ENCODE assay signal across 1 cellular context in genomic region chr11:102191832-102192231, GRCh38.
TF ChIP-seq lines count a peak whose summit lies in the region.

No MANE protein-coding gene starts in this region.

TF ChIP-seq in HepG2, 621 proteins besides CTCF, POLR2A, EP300 and RAD21 (continued from another document and continues in another):
- no peak for TF ChIP-seq LBX2 (CRISPR knock-in tag; IDR thresholded peaks at IDR 0.05; ENCODE audit: borderline replicate concordance)
- no peak for TF ChIP-seq LRRFIP1 (CRISPR knock-in tag; conservative IDR thresholded peaks at IDR 0.05)
- TF ChIP-seq FOSL2 (CRISPR knock-in tag; IDR thresholded peaks at IDR 0.05), result peak; percentile 24; the same call in 1 of the 2 replicates
- no peak for TF ChIP-seq TOPORS (CRISPR knock-in tag; IDR thresholded peaks at IDR 0.05)
- no peak for TF ChIP-seq ZSCAN22 (CRISPR knock-in tag; IDR thresholded peaks at IDR 0.05)
- no peak for TF ChIP-seq TRIM22 (IDR thresholded peaks at IDR 0.05)
- TF ChIP-seq MYPOP (CRISPR knock-in tag; IDR thresholded peaks at IDR 0.05), result no peak
- no peak for TF ChIP-seq USF2 (IDR thresholded peaks at IDR 0.05; ENCODE audit: low read depth, low read length)
- TF ChIP-seq USF2 (CRISPR knock-in tag; IDR thresholded peaks at IDR 0.05; ENCODE audit: borderline replicate concordance), result no peak
- TF ChIP-seq SP2 (CRISPR knock-in tag; IDR thresholded peaks at IDR 0.05), result no peak
- TF ChIP-seq KDM4B (CRISPR knock-in tag; IDR thresholded peaks at IDR 0.05), result no peak
- TF ChIP-seq RFX5 (IDR thresholded peaks at IDR 0.05; ENCODE audit: low read depth, low read length), result peak; percentile 69
- TF ChIP-seq DPF2 (CRISPR knock-in tag; IDR thresholded peaks at IDR 0.05; ENCODE audit: borderline replicate concordance, low read depth), result no peak
- no peak for TF ChIP-seq DMTF1 (CRISPR knock-in tag; IDR thresholded peaks at IDR 0.05)
- TF ChIP-seq E2F1 (CRISPR knock-in tag; IDR thresholded peaks at IDR 0.05), result no peak
- TF ChIP-seq SATB2 (CRISPR knock-in tag; IDR thresholded peaks at IDR 0.05), result no peak
- TF ChIP-seq HDAC2 (CRISPR knock-in tag; IDR thresholded peaks at IDR 0.05), result no peak
- TF ChIP-seq ZMYM4 (CRISPR knock-in tag; IDR thresholded peaks at IDR 0.05), result peak; percentile 44; the same call in 1 of the 2 replicates
- TF ChIP-seq ZSCAN21 (CRISPR knock-in tag; IDR thresholded peaks at IDR 0.05; ENCODE audit: borderline replicate concordance), result no peak
- no peak for TF ChIP-seq FOXP4 (CRISPR knock-in tag; IDR thresholded peaks at IDR 0.05)
- no peak for TF ChIP-seq ZNF766 (CRISPR knock-in tag; IDR thresholded peaks at IDR 0.05; ENCODE audit: borderline replicate concordance)
- TF ChIP-seq ARID3A (IDR thresholded peaks at IDR 0.05; ENCODE audit: low read depth, low read length), result peak; percentile 19; the same call in 1 of the 2 replicates
- peak; percentile 37; the same call in 1 of the 2 replicates for TF ChIP-seq RXRB (CRISPR knock-in tag; IDR thresholded peaks at IDR 0.05; ENCODE audit: borderline replicate concordance)
- no peak for TF ChIP-seq LCORL (IDR thresholded peaks at IDR 0.05)
- no peak for TF ChIP-seq LCORL (CRISPR knock-in tag; IDR thresholded peaks at IDR 0.05)
- TF ChIP-seq ZKSCAN1 (IDR thresholded peaks at IDR 0.05; ENCODE audit: low read length), result no peak
- no peak for TF ChIP-seq XBP1 (CRISPR knock-in tag; IDR thresholded peaks at IDR 0.05)
- TF ChIP-seq YY1 (IDR thresholded peaks at IDR 0.05; ENCODE audit: insufficient read depth, insufficient replicate concordance, low read depth, low read length), result no peak
- no peak for TF ChIP-seq ZNF746 (CRISPR knock-in tag; IDR thresholded peaks at IDR 0.05)
- no peak for TF ChIP-seq MLLT10 (CRISPR knock-in tag; IDR thresholded peaks at IDR 0.05)
- TF ChIP-seq ZZZ3 (CRISPR knock-in tag; IDR thresholded peaks at IDR 0.05; ENCODE audit: borderline replicate concordance), result no peak
- no peak for TF ChIP-seq NR2F1 (CRISPR knock-in tag; IDR thresholded peaks at IDR 0.05)
- no peak for TF ChIP-seq KLF9 (CRISPR knock-in tag; IDR thresholded peaks at IDR 0.05; ENCODE audit: low read depth)
- TF ChIP-seq ZNF616 (CRISPR knock-in tag; IDR thresholded peaks at IDR 0.05; ENCODE audit: low read depth), result no peak
- TF ChIP-seq TERF1 (CRISPR knock-in tag; IDR thresholded peaks at IDR 0.05), result no peak
- TF ChIP-seq GTF2F1 (IDR thresholded peaks at IDR 0.05; ENCODE audit: low read length), result no peak
- no peak for TF ChIP-seq SP140L (CRISPR knock-in tag; IDR thresholded peaks at IDR 0.05; ENCODE audit: borderline replicate concordance)
- no peak for TF ChIP-seq MYNN (CRISPR knock-in tag; IDR thresholded peaks at IDR 0.05; ENCODE audit: low read depth)
- no peak for TF ChIP-seq ZNF784 (CRISPR knock-in tag; IDR thresholded peaks at IDR 0.05; ENCODE audit: borderline replicate concordance)
- TF ChIP-seq ZNF180 (CRISPR knock-in tag; IDR thresholded peaks at IDR 0.05; ENCODE audit: borderline replicate concordance, low read depth), result no peak
- no peak for TF ChIP-seq SRSF1 (optimal IDR thresholded peaks at IDR 0.05; ENCODE audit: low read depth, low read length)
- no peak for TF ChIP-seq STAT5B (CRISPR knock-in tag; IDR thresholded peaks at IDR 0.05)
- TF ChIP-seq ZMYM2 (CRISPR knock-in tag; IDR thresholded peaks at IDR 0.05), result no peak
- TF ChIP-seq SRSF4 (IDR thresholded peaks at IDR 0.05; ENCODE audit: low read depth, low read length, poor library complexity, severe bottlenecking), result no peak
- no peak for TF ChIP-seq FOSL1 (CRISPR knock-in tag; IDR thresholded peaks at IDR 0.05; ENCODE audit: borderline replicate concordance)
- TF ChIP-seq MYC (CRISPR knock-in tag; IDR thresholded peaks at IDR 0.05; ENCODE audit: borderline replicate concordance), result no peak
